ENCODE assay signal across 10 cellular contexts in genomic region chr2:98637401-98638144, GRCh38. TPM values are rescaled to one million over a fixed set of nuclear protein-coding genes. Genes with fewer than 3 reads are reported as not detected.
DNase-seq lines count a peak whose midpoint lies in the region; ATAC-seq and TF ChIP-seq lines count a peak whose summit lies in the region.
"Had no signal": no experiment of that assay in that cellular context is flagged by ENCODE, and none has a peak within 500 bp of the region (broad histone marks: within the 10 kb centered on the region; RNA-seq: fewer than 3 reads in every experiment).

No MANE protein-coding gene starts in this region.

- H3K27me3 Mint-ChIP-seq in activated CD8-positive, alpha-beta T cell treated with anti-CD3 and anti-CD28 coated beads for 36 hours = no peaks in the 10 kb centered on the region

- intact Hi-C loops in activated CD8-positive, alpha-beta T cell treated with anti-CD3 and anti-CD28 coated beads for 36 hours (cut with micrococcal nuclease) = no loop called here
- intact Hi-C loops in right cardiac atrium (cut with DNase I) = no loop called here
- intact Hi-C loops in testis (cut with DNase I; ENCODE audit: low total_unique reads) = no loop called here

- H3K36me3 ChIP-seq in testis (ENCODE audit: low read depth, missing control alignments) = no peaks in the 10 kb centered on the region

- WGBS in right cardiac atrium = 80% methylated on average over 10 of the region's 10 CpGs
- WGBS in testis, 2 donors = 78 to 85% methylated on average over 10 of the region's 10 CpGs

- TF ChIP-seq CTCF in activated CD8-positive, alpha-beta T cell treated with anti-CD3 and anti-CD28 coated beads for 36 hours (IDR thresholded peaks at IDR 0.05) = no peak
- TF ChIP-seq CTCF in testis (IDR thresholded peaks at IDR 0.05) = no peak

- ATAC-seq in GM18867 (IDR thresholded peaks at IDR 0.05; ENCODE audit: unreplicated experiment) = peak; percentile 91
- peak; percentile 67 for ATAC-seq in HG02870 (IDR thresholded peaks at IDR 0.05; ENCODE audit: unreplicated experiment)
- ATAC-seq in activated CD8-positive, alpha-beta T cell treated with anti-CD3 and anti-CD28 coated beads for 36 hours = peak; percentile 79
- no peak for ATAC-seq in right cardiac atrium

- H3K4me3 ChIP-seq in right cardiac atrium (ENCODE audit: low read length) (no peak overlapping the region), testis (no peak overlapping the region)

- CTCF ChIA-PET in activated CD8-positive, alpha-beta T cell treated with anti-CD3 and anti-CD28 coated beads for 36 hours (lab: Charles Lee) = interaction anchor here (5.4 kb wide), 1 partner anchor 11 kb away, joined by 21 read pairs; no protein-coding TSS in a partner anchor

- H3K27me3 ChIP-seq in right cardiac atrium (ENCODE audit: control insufficient read depth, insufficient read depth) = no peaks in the 10 kb centered on the region
- H3K27me3 ChIP-seq in testis = no peaks in the 10 kb centered on the region

- no peak for TF ChIP-seq POLR2A in testis (IDR thresholded peaks at IDR 0.05)

- no peaks in the 10 kb centered on the region for H3K9me3 ChIP-seq in right cardiac atrium (ENCODE audit: control insufficient read depth, low read length)
- H3K9me3 ChIP-seq in testis = no peaks in the 10 kb centered on the region

- H3K4me3 Mint-ChIP-seq in activated CD8-positive, alpha-beta T cell treated with anti-CD3 and anti-CD28 coated beads for 36 hours = peak overlapping the region; percentile 51

- peaks cover 37% of the 10 kb centered on the region for H3K36me3 Mint-ChIP-seq in activated CD8-positive, alpha-beta T cell treated with anti-CD3 and anti-CD28 coated beads for 36 hours (ENCODE audit: low read depth)

- H3K27ac ChIP-seq in right cardiac atrium (ENCODE audit: low read length) (no peak overlapping the region), testis (no peak overlapping the region)

- POLR2A ChIA-PET in activated CD8-positive, alpha-beta T cell treated with anti-CD3 and anti-CD28 coated beads for 36 hours (lab: Charles Lee) = interaction anchor here (0.9 to 1.5 kb wide), 2 partner anchors 12 to 94 kb away, joined by 3 to 5 read pairs; partner anchors contain the start of gene MGAT4A

- H3K4me1 ChIP-seq in right cardiac atrium (ENCODE audit: control insufficient read depth, insufficient read depth, low read length) (no peaks in the 10 kb centered on the region), testis (no peaks in the 10 kb centered on the region)

- H3K4me1 Mint-ChIP-seq in activated CD8-positive, alpha-beta T cell treated with anti-CD3 and anti-CD28 coated beads for 36 hours (ENCODE audit: low read depth) = peaks cover 40% of the 10 kb centered on the region

- H3K9me3 Mint-ChIP-seq in activated CD8-positive, alpha-beta T cell treated with anti-CD3 and anti-CD28 coated beads for 36 hours = no peaks in the 10 kb centered on the region

- peak overlapping the region; percentile 88 for H3K27ac Mint-ChIP-seq in activated CD8-positive, alpha-beta T cell treated with anti-CD3 and anti-CD28 coated beads for 36 hours

- DNase-seq in activated CD8-positive, alpha-beta T cell treated with anti-CD3 and anti-CD28 coated beads for 36 hours = peak; percentile 75
- DNase-seq in stimulated activated CD4-positive, alpha-beta T cell treated with anti-CD3 and anti-CD28 coated beads, Interleukin-1b, Interleukin-23, amount 100 ng/mL, for 48 hours = peak; percentile 57
- no peak for DNase-seq in right cardiac atrium
- DNase-seq in testis = no peak
- no peak for DNase-seq in A172 (ENCODE audit: low spot score)
- DNase-seq in midbrain (lab: John Stamatoyannopoulos, UW) = no peak
- DNase-seq: amniotic stem cell, OCI-M1 had no signal

RNA-seq across cellular contexts. Expression of gene UNC50, which starts 29.2 kb away (rescaled TPM):
- total RNA-seq in activated CD8-positive, alpha-beta T cell treated with anti-CD3 and anti-CD28 coated beads for 36 hours = 10 to 100 TPM; 24.8 to 28.3 TPM
- total RNA-seq in right cardiac atrium (10 to 100 TPM; 29.4 to 38.1 (median 33.1) TPM), testis (10 to 100 TPM; 60.4 to 60.8 TPM)
- polyA plus RNA-seq in right cardiac atrium (30.8 TPM), testis (ENCODE audit: insufficient read depth, low read depth, low replicate concordance) (102 TPM)
- 79.9 and 87.2 TPM in 2 replicates for total RNA-seq in A172 (2014; rRNA removed; shearing (Covaris generic))

RNA-seq across cellular contexts. Expression of gene COA5, which starts 29.3 kb away (rescaled TPM):
- 10 to 100 TPM; 27.5 to 32.7 TPM for total RNA-seq in activated CD8-positive, alpha-beta T cell treated with anti-CD3 and anti-CD28 coated beads for 36 hours
- total RNA-seq in right cardiac atrium (10 to 100 TPM; 24.8 to 30.4 (median 28.2) TPM), testis (10 to 100 TPM; 40.5 to 47.7 TPM)
- polyA plus RNA-seq in right cardiac atrium (37.4 TPM), testis (ENCODE audit: insufficient read depth, low read depth, low replicate concordance) (65.9 TPM)
- 47.4 and 48.3 TPM in 2 replicates for total RNA-seq in A172 (2014; rRNA removed; shearing (Covaris generic))

Comparison
In these comparisons a context has a peak if more than half of its experiments do, and no peak if none do; other contexts are left out.
1. ATAC-seq: peak in GM18867 (single experiment), HG02870 (single experiment) and activated CD8-positive, alpha-beta T cell treated with anti-CD3 and anti-CD28 coated beads for 36 hours (single experiment); none in right cardiac atrium (0 of 2).
2. DNase-seq: peak in activated CD8-positive, alpha-beta T cell treated with anti-CD3 and anti-CD28 coated beads for 36 hours (single experiment) and stimulated activated CD4-positive, alpha-beta T cell treated with anti-CD3 and anti-CD28 coated beads, Interleukin-1b, Interleukin-23, amount 100 ng/mL, for 48 hours (single experiment); none in right cardiac atrium (0 of 3), testis (single experiment), A172 (single experiment) and midbrain (single experiment).